15 cellular contexts compared by ENCODE assay signal in the genomic region with DNA sequence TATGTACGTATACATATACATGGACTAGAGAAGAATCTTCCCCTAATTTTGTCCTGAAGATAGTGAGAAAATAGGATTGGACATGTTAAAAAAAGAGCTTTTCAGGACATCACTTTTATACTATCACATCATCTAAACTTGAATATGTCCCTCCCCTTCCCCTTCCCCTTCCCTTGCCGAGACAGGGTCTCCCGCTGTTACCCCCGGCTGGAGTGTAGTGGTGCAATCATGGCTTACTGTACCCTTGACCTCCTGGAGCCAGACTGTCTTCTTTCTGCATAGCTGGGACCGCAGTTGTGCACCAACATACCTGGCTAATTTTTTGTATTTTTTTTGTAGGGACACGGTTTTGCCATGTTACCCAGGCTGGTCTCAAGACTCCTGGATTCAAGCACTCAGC. TPM values are rescaled to one million over a fixed set of nuclear protein-coding genes. Genes with fewer than 3 reads are reported as not detected.
DNase-seq lines count a peak whose midpoint lies in the region; ATAC-seq and TF ChIP-seq lines count a peak whose summit lies in the region.
"Had no signal": no experiment of that assay in that cellular context is flagged by ENCODE, and none has a peak within 500 bp of the region (broad histone marks: within the 10 kb centered on the region; RNA-seq: fewer than 3 reads in every experiment).

No MANE protein-coding gene starts in this region.

- H3K27ac ChIP-seq in BLaER1 treated with 17β-estradiol and CSF1 and Interleukin-3, amounts not matched to agents 10 nM and 100 nM, result no peak overlapping the region
- H3K27ac ChIP-seq in HUES48 (ENCODE audit: low read depth, low read length) (peak overlapping the region; percentile 44), ascending aorta (no peak overlapping the region)
- H3K27ac ChIP-seq: C4-2B, right atrium auricular region had no signal

- intact Hi-C loops in ascending aorta (cut with DNase I), result no loop called here

- ATAC-seq in natural killer cell treated with Interleukin-12 subunit alpha and Interleukin-12 subunit beta and Interleukin-15 and Interleukin-18, amount 100 ng/mL, for 72 hours, result no peak
- no peak for ATAC-seq in HG02642 (IDR thresholded peaks at IDR 0.05; ENCODE audit: poor library complexity, unreplicated experiment)

- peak; percentile 27 for DNase-seq in chondrocyte (ENCODE audit: low spot score)
- no peak for DNase-seq in natural killer cell treated with Interleukin-12 subunit alpha and Interleukin-12 subunit beta and Interleukin-15 and Interleukin-18, amount 100 ng/mL, for 72 hours (ENCODE audit: low spot score)
- no peak for DNase-seq in activated gamma-delta T cell treated with Interleukin-2 at 50 U/mL for 16 hours
- DNase-seq in ascending aorta (ENCODE audit: low spot score in 2 of 2), result no peak
- no peak for DNase-seq in NOMO-1 treated with dmso at 0.1 percent for 144 hours (lab: John Stamatoyannopoulos, UW; ENCODE audit: unreplicated experiment)
- DNase-seq: activated effector memory CD4-positive, alpha-beta T cell treated with anti-CD3 and anti-CD28 coated beads, Interleukin-2, amount 50 U/mL, for 16 hours; Kasumi-1; NCI-H2171 treated with DMSO at 0.1 percent for 48 hours had no signal

- peaks cover 65 to 84% (median 75%) of the 10 kb centered on the region in 10 experiments for H3K4me1 ChIP-seq in BLaER1 treated with 17β-estradiol and CSF1 and Interleukin-3, amounts not matched to agents 10 nM and 100 nM
- peaks cover 60% of the 10 kb centered on the region for H3K4me1 ChIP-seq in HUES48 (ENCODE audit: control insufficient read depth, insufficient read depth, low read length)
- peaks cover 3 to 61% of the 10 kb centered on the region in 2 donors for H3K4me1 ChIP-seq in ascending aorta

- H3K4me3 ChIP-seq in BLaER1 treated with 17β-estradiol and CSF1 and Interleukin-3, amounts not matched to agents 10 nM and 100 nM, result no peak overlapping the region
- H3K4me3 ChIP-seq in HUES48 (ENCODE audit: low read depth, low read length), result no peak overlapping the region
- H3K4me3 ChIP-seq in ascending aorta, result no peak overlapping the region
- H3K4me3 ChIP-seq: right atrium auricular region had no signal

- no peaks in the 10 kb centered on the region for H3K9me3 ChIP-seq in BLaER1 treated with 17β-estradiol and CSF1 and Interleukin-3, amounts not matched to agents 10 nM and 100 nM (replicated peaks in 1 of 11)
- H3K9me3 ChIP-seq in HUES48 (ENCODE audit: control insufficient read depth, insufficient read depth, low read length) (no peaks in the 10 kb centered on the region), ascending aorta (no peaks in the 10 kb centered on the region)
- H3K9me3 ChIP-seq: right atrium auricular region, upper lobe of left lung had no signal

- H3K27me3 ChIP-seq in BLaER1 treated with 17β-estradiol and CSF1 and Interleukin-3, amounts not matched to agents 10 nM and 100 nM, result no peaks in the 10 kb centered on the region
- H3K27me3 ChIP-seq in HUES48 (ENCODE audit: control insufficient read depth, insufficient read depth, low read length), result no peaks in the 10 kb centered on the region
- no peaks in the 10 kb centered on the region for H3K27me3 ChIP-seq in ascending aorta
- H3K27me3 ChIP-seq: right atrium auricular region, upper lobe of left lung had no signal

- H3K9me3 Mint-ChIP-seq in chondrocyte (ENCODE audit: low read depth), result no peaks in the 10 kb centered on the region
- no peaks in the 10 kb centered on the region for H3K9me3 Mint-ChIP-seq in natural killer cell treated with Interleukin-12 subunit alpha and Interleukin-12 subunit beta and Interleukin-15 and Interleukin-18, amount 100 ng/mL, for 72 hours

- no peaks in the 10 kb centered on the region for H3K27me3 Mint-ChIP-seq in chondrocyte (ENCODE audit: low read depth)
- H3K27me3 Mint-ChIP-seq in natural killer cell treated with Interleukin-12 subunit alpha and Interleukin-12 subunit beta and Interleukin-15 and Interleukin-18, amount 100 ng/mL, for 72 hours, result no peaks in the 10 kb centered on the region

- no peak overlapping the region for H3K4me3 Mint-ChIP-seq in chondrocyte (ENCODE audit: unreplicated experiment)
- H3K4me3 Mint-ChIP-seq in natural killer cell treated with Interleukin-12 subunit alpha and Interleukin-12 subunit beta and Interleukin-15 and Interleukin-18, amount 100 ng/mL, for 72 hours, result peak overlapping the region; percentile 32

- peak overlapping the region in 10 of 11 experiments; percentile 17 to 52 (median 38); a peak in 20 of 22 replicates for H3K4me2 ChIP-seq in BLaER1 treated with 17β-estradiol and CSF1 and Interleukin-3, amounts not matched to agents 10 nM and 100 nM

- H3K36me3 Mint-ChIP-seq in chondrocyte (ENCODE audit: low read depth), result peaks cover 10% of the 10 kb centered on the region
- peaks cover 17% of the 10 kb centered on the region for H3K36me3 Mint-ChIP-seq in natural killer cell treated with Interleukin-12 subunit alpha and Interleukin-12 subunit beta and Interleukin-15 and Interleukin-18, amount 100 ng/mL, for 72 hours

- H3K36me3 ChIP-seq in BLaER1 treated with 17β-estradiol and CSF1 and Interleukin-3, amounts not matched to agents 10 nM and 100 nM, result peaks cover 61 to 100% (median 95%) of the 10 kb centered on the region in 11 experiments
- H3K36me3 ChIP-seq in HUES48 (ENCODE audit: control insufficient read depth, insufficient read depth, low read length), result peaks cover 58% of the 10 kb centered on the region
- H3K36me3 ChIP-seq in ascending aorta, result peaks cover 3 to 17% of the 10 kb centered on the region in 2 donors

- H3K27ac Mint-ChIP-seq in chondrocyte (ENCODE audit: unreplicated experiment), result peak overlapping the region; percentile 77
- H3K27ac Mint-ChIP-seq in natural killer cell treated with Interleukin-12 subunit alpha and Interleukin-12 subunit beta and Interleukin-15 and Interleukin-18, amount 100 ng/mL, for 72 hours, result peak overlapping the region; percentile 31 to 61

- TF ChIP-seq CTCF in chondrocyte (IDR thresholded peaks at IDR 0.05) (no peak), ascending aorta (IDR thresholded peaks at IDR 0.05) (no peak)

- peaks cover 75% of the 10 kb centered on the region for H3K4me1 Mint-ChIP-seq in chondrocyte (ENCODE audit: low read depth)
- peaks cover 58 to 74% of the 10 kb centered on the region in 2 donors for H3K4me1 Mint-ChIP-seq in natural killer cell treated with Interleukin-12 subunit alpha and Interleukin-12 subunit beta and Interleukin-15 and Interleukin-18, amount 100 ng/mL, for 72 hours (ENCODE audit: low read depth in 2 of 2)

- H4K20me1 ChIP-seq in BLaER1 treated with 17β-estradiol and CSF1 and Interleukin-3, amounts not matched to agents 10 nM and 100 nM, result peaks cover 98 to 100% (median 100%) of the 10 kb centered on the region in 11 experiments

- H3K9ac ChIP-seq in BLaER1 treated with 17β-estradiol and CSF1 and Interleukin-3, amounts not matched to agents 10 nM and 100 nM, result no peak overlapping the region
- H3K9ac ChIP-seq in HUES48 (ENCODE audit: low read depth, low read length), result no peak overlapping the region

RNA-seq across cellular contexts. Expression of a gene that starts 6.6 kb away (rescaled TPM):
- 111 to 185 TPM (median 116 TPM) in 3 replicates for total RNA-seq in chondrocyte
- 100 to 1,000 TPM; 259 to 373 TPM for total RNA-seq in natural killer cell treated with Interleukin-12 subunit alpha and Interleukin-12 subunit beta and Interleukin-15 and Interleukin-18, amount 100 ng/mL, for 72 hours
- total RNA-seq in ascending aorta, result 198 TPM

RNA-seq across cellular contexts. Expression of a gene that starts 38.3 kb away (rescaled TPM):
- total RNA-seq in chondrocyte, result 35.0 to 42.5 TPM (median 37.5 TPM) in 3 replicates
- 10 to 100 TPM; 13.7 to 17.0 TPM for total RNA-seq in natural killer cell treated with Interleukin-12 subunit alpha and Interleukin-12 subunit beta and Interleukin-15 and Interleukin-18, amount 100 ng/mL, for 72 hours
- 151 TPM for total RNA-seq in ascending aorta

RNA-seq across cellular contexts. Expression of a gene that starts 51.1 kb away (rescaled TPM):
- total RNA-seq in chondrocyte (0.20 to 0.46 TPM in 2 of 3 replicates, not detected in the other), ascending aorta (not detected)
- total RNA-seq in natural killer cell treated with Interleukin-12 subunit alpha and Interleukin-12 subunit beta and Interleukin-15 and Interleukin-18, amount 100 ng/mL, for 72 hours, result 1 to 10 TPM; 1.5 to 2.0 TPM
- total RNA-seq: dermis microvascular lymphatic vessel endothelial cell had no signal
